ENCODE assay signal across 20 cellular contexts in genomic region chr6:132213191-132213590, GRCh38.
DNase-seq lines count a peak whose midpoint lies in the region; ATAC-seq, FAIRE-seq and TF ChIP-seq lines count a peak whose summit lies in the region.
"Had no signal": no experiment of that assay in that cellular context is flagged by ENCODE, and none has a peak within 500 bp of the region (broad histone marks: within the 10 kb centered on the region; RNA-seq: fewer than 3 reads in every experiment).

No MANE protein-coding gene starts in this region.

- no peak overlapping the region for H3K9ac ChIP-seq in SK-N-SH
- no peak overlapping the region for H3K9ac ChIP-seq in HepG2 (ENCODE audit: insufficient read depth, low read depth, low read length)
- H3K9ac ChIP-seq: BLaER1 treated with 17β-estradiol and CSF1 and Interleukin-3, amounts not matched to agents 10 nM and 100 nM had no signal

- H3K36me3 ChIP-seq in SK-N-SH (replicated peaks in 1 of 2; ENCODE audit: control insufficient read depth in 1 of 2, insufficient read depth in 2 of 2, low read length in 1 of 2) = no peaks in the 10 kb centered on the region
- no peaks in the 10 kb centered on the region for H3K36me3 ChIP-seq in OCI-LY7 (ENCODE audit: insufficient read depth, low read length)
- no peaks in the 10 kb centered on the region for H3K36me3 ChIP-seq in HepG2 (replicated peaks in 1 of 2; ENCODE audit: control insufficient read depth in 1 of 2, insufficient read depth in 2 of 2, low read length in 2 of 2)
- H3K36me3 ChIP-seq: BLaER1 treated with 17β-estradiol and CSF1 and Interleukin-3, amounts not matched to agents 10 nM and 100 nM had no signal

- H4K20me1 ChIP-seq in SK-N-SH (ENCODE audit: insufficient read depth) = no peaks in the 10 kb centered on the region
- H4K20me1 ChIP-seq in OCI-LY7 (ENCODE audit: insufficient read depth, low read length) = no peaks in the 10 kb centered on the region
- H4K20me1 ChIP-seq in HepG2 (ENCODE audit: insufficient read depth, low read length) = no peaks in the 10 kb centered on the region
- H4K20me1 ChIP-seq: BLaER1 treated with 17β-estradiol and CSF1 and Interleukin-3, amounts not matched to agents 10 nM and 100 nM had no signal

- H3F3A ChIP-seq in SK-N-SH (replicated peaks; ENCODE audit: insufficient read depth) = peaks cover 21% of the 10 kb centered on the region

- TF ChIP-seq RAD21 in SK-N-SH (IDR thresholded peaks at IDR 0.05; ENCODE audit: low read length) (no peak), HepG2 (CRISPR knock-in tag; IDR thresholded peaks at IDR 0.05) (no peak)

- H3K4me3 ChIP-seq in SK-N-SH (ENCODE audit: low read depth in 2 of 2, low read length in 1 of 2) = no peak overlapping the region
- H3K4me3 ChIP-seq in OCI-LY7 (ENCODE audit: low read depth, low read length, poor library complexity, severe bottlenecking) = no peak overlapping the region
- H3K4me3 ChIP-seq in HepG2 (replicated peaks in 1 of 3; ENCODE audit: insufficient read depth in 1 of 3, low read depth in 2 of 3, low read length in 3 of 3) = no peak overlapping the region
- H3K4me3 ChIP-seq: A549; BLaER1 treated with 17β-estradiol and CSF1 and Interleukin-3, amounts not matched to agents 10 nM and 100 nM had no signal

- intact Hi-C loops in OCI-LY7 (cut with micrococcal nuclease; ENCODE audit: unreplicated experiment) = no loop called here
- intact Hi-C loops in HepG2 (cut with micrococcal nuclease; ENCODE audit: unreplicated experiment) = no loop called here

- no peaks in the 10 kb centered on the region for H3K27me3 ChIP-seq in SK-N-SH (ENCODE audit: insufficient read depth)
- H3K27me3 ChIP-seq in HepG2 (ENCODE audit: control insufficient read depth in 1 of 2, insufficient read depth in 2 of 2, low read length in 2 of 2) = peaks cover 0 to 6% of the 10 kb centered on the region in 2 experiments; a peak in 1 of 5 replicates

- ATAC-seq in SK-N-SH treated with all-trans-retinoic acid at 6 μM for 48 hours (no peak), HepG2 (no peak)
- ATAC-seq: A549; CD8-positive, alpha-beta T cell had no signal

- no peak for TF ChIP-seq POLR2A in HepG2 (IDR thresholded peaks at IDR 0.05; ENCODE audit: insufficient read depth in 1 of 2, low read depth in 2 of 2, low read length in 2 of 2)

- BruUV-seq in OCI-LY7 (replicated peaks; lab: Mats Ljungman, UMichigan) (no TSS peak), HepG2 (replicated peaks; lab: Mats Ljungman, UMichigan) (no TSS peak)

- no peak for TF ChIP-seq CTCF in SK-N-SH (IDR thresholded peaks at IDR 0.05)
- TF ChIP-seq CTCF in OCI-LY7 (conservative IDR thresholded peaks at IDR 0.05; ENCODE audit: low read length) = no peak
- TF ChIP-seq CTCF in HepG2 (CRISPR knock-in tag; IDR thresholded peaks at IDR 0.05) = no peak

- no peak overlapping the region for H3K4me2 ChIP-seq in SK-N-SH
- H3K4me2 ChIP-seq in OCI-LY7 (ENCODE audit: low read length) = no peak overlapping the region
- H3K4me2 ChIP-seq in HepG2 (ENCODE audit: low read depth, low read length) = no peak overlapping the region
- H3K4me2 ChIP-seq: A549; BLaER1 treated with 17β-estradiol and CSF1 and Interleukin-3, amounts not matched to agents 10 nM and 100 nM had no signal

- no peak for TF ChIP-seq EP300 in SK-N-SH (IDR thresholded peaks at IDR 0.05; ENCODE audit: borderline replicate concordance in 1 of 2, low read depth in 1 of 2, low read length in 1 of 2)
- TF ChIP-seq EP300 in HepG2 (IDR thresholded peaks at IDR 0.05; ENCODE audit: low read depth in 2 of 2, low read length in 2 of 2) = no peak
- TF ChIP-seq EP300 in HepG2 (CRISPR knock-in tag; IDR thresholded peaks at IDR 0.05; ENCODE audit: borderline replicate concordance) = no peak

- H3K9me3 ChIP-seq in SK-N-SH (no peaks in the 10 kb centered on the region), OCI-LY7 (ENCODE audit: low read length) (no peaks in the 10 kb centered on the region), HepG2 (ENCODE audit: low read length) (no peaks in the 10 kb centered on the region)
- H3K9me3 ChIP-seq: A549, Caco-2 had no signal

- no peak overlapping the region for H3K27ac ChIP-seq in SK-N-SH (ENCODE audit: low read depth in 2 of 2, low read length in 1 of 2)
- H3K27ac ChIP-seq in OCI-LY7 (ENCODE audit: low read depth, low read length, poor library complexity, severe bottlenecking) = no peak overlapping the region
- no peak overlapping the region for H3K27ac ChIP-seq in HepG2 (ENCODE audit: extremely low read length, insufficient read depth, low read length)
- H3K27ac ChIP-seq: 22Rv1; A549; BLaER1 treated with 17β-estradiol and CSF1 and Interleukin-3, amounts not matched to agents 10 nM and 100 nM; C4-2B had no signal

- in situ Hi-C loops in HepG2 (cut with HindIII; ENCODE audit: extremely low pct_ligation_motif_present, low pct_unique_long_range_greater_than_20kb) = loop anchor here (5.0 to 25.0 kb wide), 2 partner anchors 286 to 526 kb away; no protein-coding TSS in a partner anchor

- POLR2A ChIA-PET in SK-N-SH (lab: Yijun Ruan, JAX) (no interaction called here), OCI-LY7 (lab: Charles Lee) (no interaction called here), HepG2 (lab: Yijun Ruan, JAX) (no interaction called here)

- H3K79me2 ChIP-seq in SK-N-SH (ENCODE audit: insufficient read depth) (no peaks in the 10 kb centered on the region), OCI-LY7 (ENCODE audit: insufficient read depth, low read depth, low read length) (no peaks in the 10 kb centered on the region), HepG2 (ENCODE audit: insufficient read depth, low read length) (no peaks in the 10 kb centered on the region)

- CTCF ChIA-PET in SK-N-SH (lab: Yijun Ruan, JAX) (interaction anchor here (1.3 kb wide), 1 partner anchor 298 kb away, joined by 3 read pairs; no protein-coding TSS in a partner anchor), OCI-LY7 (lab: Charles Lee; ENCODE audit: unreplicated experiment) (no interaction called here), HepG2 (lab: Yijun Ruan, JAX; ENCODE audit: low intra/inter-chr PET ratio, low total read pairs) (no interaction called here)

- H3K4me1 ChIP-seq in SK-N-SH (ENCODE audit: control insufficient read depth in 1 of 2, insufficient read depth in 2 of 2, low read depth in 1 of 2, low read length in 1 of 2) (no peaks in the 10 kb centered on the region; a peak in 1 of 4 replicates), OCI-LY7 (ENCODE audit: insufficient read depth, low read length, poor library complexity, severe bottlenecking) (no peaks in the 10 kb centered on the region), HepG2 (ENCODE audit: insufficient read depth, low read length) (no peaks in the 10 kb centered on the region)
- H3K4me1 ChIP-seq: A549; BLaER1 treated with 17β-estradiol and CSF1 and Interleukin-3, amounts not matched to agents 10 nM and 100 nM; Caco-2 had no signal

- FAIRE-seq in HepG2 (lab: Jason Lieb, UNC) = no peak
- FAIRE-seq: A549, D721Med, GM12891, GM19239 had no signal

- H3K9me2 ChIP-seq in SK-N-SH (no peaks in the 10 kb centered on the region), OCI-LY7 (ENCODE audit: insufficient read depth, low read length) (no peaks in the 10 kb centered on the region)

- DNase-seq in SK-N-SH (no peak), OCI-LY7 (ENCODE audit: low spot score) (no peak), HepG2 (ENCODE audit: low spot score) (no peak), NCI-H2196 treated with DMSO at 0.1 percent for 48 hours (lab: John Stamatoyannopoulos, UW; ENCODE audit: unreplicated experiment) (no peak)
- DNase-seq in stimulated activated CD8-positive, alpha-beta memory T cell treated with anti-CD3 and anti-CD28 coated beads, Interleukin-4, amount 100 ng/mL, for 48 hours = no peak
- DNase-seq: AML-193; Caco-2; Calu3; CD4-positive, alpha-beta T cell; CD8-positive, alpha-beta T cell; DMS79 treated with DMSO at 0.1 percent for 48 hours; GF-D8 had no signal

- WGBS in SK-N-SH (ENCODE audit: low lambda C conversion rate) = 46% methylated on average over 4 of the region's 4 CpGs
- WGBS in HepG2 (ENCODE audit: low lambda C conversion rate) = 3% methylated on average over 4 of the region's 4 CpGs

- H2AFZ ChIP-seq in SK-N-SH (ENCODE audit: low read depth) (peak overlapping the region; percentile 24; the same call in 1 of the 2 replicates), OCI-LY7 (ENCODE audit: low read length) (0 out of 2 replicates have a peak overlapping the region, but pooled peaks have one; percentile 42), HepG2 (ENCODE audit: low read length) (no peak overlapping the region)

TF ChIP-seq in SK-N-SH, 30 proteins besides CTCF, POLR2A, EP300 and RAD21:
- TF ChIP-seq ELF1 (IDR thresholded peaks at IDR 0.05) = no peak
- TF ChIP-seq MXI1 (IDR thresholded peaks at IDR 0.05; ENCODE audit: low read depth, low read length) = no peak

TF ChIP-seq in SK-N-SH treated with all-trans-retinoic acid at 6 μM for 48 hours, 23 proteins besides CTCF, POLR2A, EP300 and RAD21:
- TF ChIP-seq, protein P1, sequence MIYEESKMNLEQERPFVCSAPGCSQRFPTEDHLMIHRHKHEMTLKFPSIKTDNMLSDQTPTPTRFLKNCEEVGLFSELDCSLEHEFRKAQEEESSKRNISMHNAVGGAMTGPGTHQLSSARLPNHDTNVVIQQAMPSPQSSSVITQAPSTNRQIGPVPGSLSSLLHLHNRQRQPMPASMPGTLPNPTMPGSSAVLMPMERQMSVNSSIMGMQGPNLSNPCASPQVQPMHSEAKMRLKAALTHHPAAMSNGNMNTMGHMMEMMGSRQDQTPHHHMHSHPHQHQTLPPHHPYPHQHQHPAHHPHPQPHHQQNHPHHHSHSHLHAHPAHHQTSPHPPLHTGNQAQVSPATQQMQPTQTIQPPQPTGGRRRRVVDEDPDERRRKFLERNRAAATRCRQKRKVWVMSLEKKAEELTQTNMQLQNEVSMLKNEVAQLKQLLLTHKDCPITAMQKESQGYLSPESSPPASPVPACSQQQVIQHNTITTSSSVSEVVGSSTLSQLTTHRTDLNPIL (CRISPR knock-in tag; IDR thresholded peaks at IDR 0.05; ENCODE audit: low read depth) = no peak
TF ChIP-seq in SK-N-SH treated with all-trans-retinoic acid at 6 μM for 48 hours: peak in this region for 0.

TF ChIP-seq in HepG2, 621 proteins besides CTCF, POLR2A, EP300 and RAD21 (continues in another document):
- no peak for TF ChIP-seq ETS1 (CRISPR knock-in tag; IDR thresholded peaks at IDR 0.05)
- TF ChIP-seq NFE2 (CRISPR knock-in tag; IDR thresholded peaks at IDR 0.05) = peak; percentile 22; the same call in 1 of the 2 replicates
- TF ChIP-seq ESRRA (CRISPR knock-in tag; IDR thresholded peaks at IDR 0.05; ENCODE audit: low read depth) = no peak
- TF ChIP-seq IRX3 (CRISPR knock-in tag; IDR thresholded peaks at IDR 0.05; ENCODE audit: borderline replicate concordance, low read depth) = no peak
- TF ChIP-seq NFE2L2 (IDR thresholded peaks at IDR 0.05; ENCODE audit: low read length) = peak; percentile 64; the same call in 1 of the 2 replicates
- no peak for TF ChIP-seq TBP (CRISPR knock-in tag; IDR thresholded peaks at IDR 0.05)
